ENCODE assay signal across 8 cellular contexts in genomic region chr6:93418448-93419303, GRCh38. TPM values are rescaled to one million over a fixed set of nuclear protein-coding genes. Genes with fewer than 3 reads are reported as not detected.
DNase-seq lines count a peak whose midpoint lies in the region; ATAC-seq, FAIRE-seq and TF ChIP-seq lines count a peak whose summit lies in the region.

No MANE protein-coding gene starts in this region.

- peak; percentile 19 for DNase-seq in D721Med (ENCODE audit: insufficient read length, low spot score)
- peak; percentile 47 for DNase-seq in T1000 (lab: John Stamatoyannopoulos, UW)
- peak; percentile 23 for DNase-seq in fibroblast of pulmonary artery (ENCODE audit: low read depth)
- DNase-seq in naive thymus-derived CD4-positive, alpha-beta T cell, result no peak

- intact Hi-C loops in naive thymus-derived CD4-positive, alpha-beta T cell (cut with micrococcal nuclease), result no loop called here

- H3K4me1 Mint-ChIP-seq in naive thymus-derived CD4-positive, alpha-beta T cell, result peaks cover 0 to 33% (median 30%) of the 10 kb centered on the region in 7 donors

- CTCF ChIA-PET in naive thymus-derived CD4-positive, alpha-beta T cell (lab: Charles Lee), result no interaction called here

- H3K36me3 Mint-ChIP-seq in naive thymus-derived CD4-positive, alpha-beta T cell, result no peaks in the 10 kb centered on the region

- no peak for FAIRE-seq in D721Med (lab: Jason Lieb, UNC)

- ATAC-seq in HG03354 (IDR thresholded peaks at IDR 0.05; ENCODE audit: poor library complexity, severe bottlenecking, unreplicated experiment) (peak; percentile 18), GM18861 (IDR thresholded peaks at IDR 0.05; ENCODE audit: unreplicated experiment) (no peak), HG02623 (IDR thresholded peaks at IDR 0.05; ENCODE audit: unreplicated experiment) (no peak), GM21367 (IDR thresholded peaks at IDR 0.05; ENCODE audit: unreplicated experiment) (no peak)
- no peak for ATAC-seq in naive thymus-derived CD4-positive, alpha-beta T cell

- peak overlapping the region; percentile 72 to 90 (median 81) for H3K4me3 Mint-ChIP-seq in naive thymus-derived CD4-positive, alpha-beta T cell

- H3K27ac Mint-ChIP-seq in naive thymus-derived CD4-positive, alpha-beta T cell, result no peak overlapping the region

- H3K36me3 ChIP-seq in naive thymus-derived CD4-positive, alpha-beta T cell (ENCODE audit: control insufficient read depth in 2 of 3, insufficient read depth in 3 of 3, low read length in 3 of 3), result no peaks in the 10 kb centered on the region

- H3K9me3 Mint-ChIP-seq in naive thymus-derived CD4-positive, alpha-beta T cell, result peaks cover 0 to 9% (median 0%) of the 10 kb centered on the region in 11 donors

- H3K4me3 ChIP-seq in fibroblast of pulmonary artery (replicated peaks; ENCODE audit: low read depth, low read length), result peak overlapping the region; percentile 57
- H3K4me3 ChIP-seq in naive thymus-derived CD4-positive, alpha-beta T cell (ENCODE audit: low read length), result no peak overlapping the region

- POLR2A ChIA-PET in naive thymus-derived CD4-positive, alpha-beta T cell (lab: Charles Lee), result no interaction called here

- no peaks in the 10 kb centered on the region for H3K4me1 ChIP-seq in naive thymus-derived CD4-positive, alpha-beta T cell (ENCODE audit: control insufficient read depth in 2 of 2, insufficient read depth in 2 of 2, low read length in 2 of 2)

- H3K9me3 ChIP-seq in naive thymus-derived CD4-positive, alpha-beta T cell (ENCODE audit: control insufficient read depth in 2 of 3, low read length in 3 of 3), result no peaks in the 10 kb centered on the region

- H3K27me3 ChIP-seq in naive thymus-derived CD4-positive, alpha-beta T cell (ENCODE audit: control insufficient read depth in 2 of 2, insufficient read depth in 2 of 2, low read length in 2 of 2), result peaks cover 0 to 5% of the 10 kb centered on the region in 2 donors

- no peak overlapping the region for H3K27ac ChIP-seq in naive thymus-derived CD4-positive, alpha-beta T cell (ENCODE audit: low read depth, low read length)

- peaks cover 43 to 66% (median 60%) of the 10 kb centered on the region in 5 donors for H3K27me3 Mint-ChIP-seq in naive thymus-derived CD4-positive, alpha-beta T cell

- peak; percentile 9 for TF ChIP-seq CTCF in D721Med (IDR thresholded peaks at IDR 0.05; ENCODE audit: insufficient read depth, missing control alignments)
- TF ChIP-seq CTCF in fibroblast of pulmonary artery (IDR thresholded peaks at IDR 0.05; ENCODE audit: low read length, missing control alignments), result no peak

RNA-seq across cellular contexts. Expression of gene EPHA7, which starts 0.7 kb away (rescaled TPM):
- total RNA-seq in naive thymus-derived CD4-positive, alpha-beta T cell, result not detected
- not detected for polyA plus RNA-seq in naive thymus-derived CD4-positive, alpha-beta T cell

Comparison
In these comparisons a context has a peak if more than half of its experiments do, and no peak if none do; other contexts are left out.
1. DNase-seq: peak in D721Med (single experiment), T1000 (single experiment) and fibroblast of pulmonary artery (single experiment); none in naive thymus-derived CD4-positive, alpha-beta T cell (0 of 9).